In genomic region chr4:119736559-119736958, GRCh38 we compare ENCODE assay signal across 19 cellular contexts.
"Had no signal": no experiment of that assay in that cellular context is flagged by ENCODE, and none has a peak within 500 bp of the region (broad histone marks: within the 10 kb centered on the region; RNA-seq: fewer than 3 reads in every experiment).

No MANE protein-coding gene starts in this region.

- H3K4me3 ChIP-seq: breast epithelium, gastrocnemius medialis, pancreas, suprapubic skin, vagina had no signal

- H3K4me1 ChIP-seq: breast epithelium, suprapubic skin had no signal

- ATAC-seq: activated naive CD4-positive, alpha-beta T cell treated with anti-CD3 and anti-CD28 coated beads, Interleukin-2, amount 50 U/mL, for 72 hours; gastrocnemius medialis; left cardiac atrium; pancreas; right cardiac atrium; stimulated activated effector memory CD8-positive, alpha-beta T cell treated with anti-CD3 and anti-CD28 coated beads, Interleukin-12 subunit alpha, Interleukin-12 subunit beta, amount 100 ng/mL, for 72 hours; stimulated activated naive CD8-positive, alpha-beta T cell treated with anti-CD3 and anti-CD28 coated beads, Interleukin-15, amount 100 ng/mL, for 72 hours; WTC11 had no signal

- H3K36me3 ChIP-seq: breast epithelium, gastrocnemius medialis, neutrophil, pancreas, suprapubic skin, vagina had no signal

- H3K27me3 ChIP-seq: breast epithelium, gastrocnemius medialis, neutrophil, pancreas, suprapubic skin, vagina had no signal

- H3K27ac ChIP-seq: breast epithelium, neutrophil, pancreas, suprapubic skin, vagina had no signal

- H3K9me3 ChIP-seq: breast epithelium, gastrocnemius medialis, neutrophil, pancreas, suprapubic skin, vagina had no signal

- DNase-seq: activated T-cell treated with anti-CD3 and anti-CD28 coated beads, Interleukin-2, amount 50 U/mL, for 1 hour; effector memory CD4-positive, alpha-beta T cell; gastrocnemius medialis; head of caudate nucleus; islet precursor cell; left cardiac atrium; pancreas; right cardiac atrium; stimulated activated CD4-positive, alpha-beta T cell treated with anti-CD3 and anti-CD28 coated beads, Interleukin-12 subunit alpha, Interleukin-12 subunit beta, amount 100 ng/mL, for 4 hours; stimulated activated naive CD8-positive, alpha-beta T cell treated with anti-CD3 and anti-CD28 coated beads, Interleukin-15, amount 100 ng/mL, for 72 hours; T-helper 9 cell; trophoblast cell had no signal
